11 cellular contexts compared by ENCODE assay signal in the genomic region with DNA sequence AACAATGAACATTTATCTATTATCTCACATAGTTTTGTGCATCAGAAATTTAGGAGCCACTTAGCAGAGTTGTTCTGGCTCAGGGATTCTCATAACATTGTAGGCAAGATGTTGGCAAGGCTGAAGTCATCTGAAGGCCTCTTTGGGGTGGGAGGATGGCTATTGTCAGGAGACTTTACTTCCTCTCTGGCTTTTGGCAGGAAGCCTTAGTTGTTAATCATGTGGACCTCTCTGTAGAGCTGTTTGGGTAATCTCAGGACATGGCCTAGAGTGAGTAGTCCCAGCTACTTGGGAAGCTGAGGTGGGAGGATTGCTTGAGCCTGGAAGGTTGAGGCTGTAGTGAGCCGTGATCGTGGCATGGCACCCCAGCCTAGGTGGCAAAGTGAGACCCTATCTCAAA. TPM values are rescaled to one million over a fixed set of nuclear protein-coding genes. Genes with fewer than 3 reads are reported as not detected.
DNase-seq lines count a peak whose midpoint lies in the region; ATAC-seq, FAIRE-seq and TF ChIP-seq lines count a peak whose summit lies in the region.
"Had no signal": no experiment of that assay in that cellular context is flagged by ENCODE, and none has a peak within 500 bp of the region (broad histone marks: within the 10 kb centered on the region; RNA-seq: fewer than 3 reads in every experiment).

No MANE protein-coding gene starts in this region.

- H4K91ac ChIP-seq in H1 (replicated peaks; ENCODE audit: insufficient read length, low read length) = no peak overlapping the region

- H2AK5ac ChIP-seq in H1 (ENCODE audit: low read depth, low read length) = 0 out of 2 replicates have a peak overlapping the region, but pooled peaks have one; percentile 55

- H2BK20ac ChIP-seq in H1 (ENCODE audit: low read length) = no peak overlapping the region

- no peak overlapping the region for H3K27ac ChIP-seq in H1 (ENCODE audit: low read depth, low read length)
- H3K27ac ChIP-seq in CD8-positive, alpha-beta memory T cell (ENCODE audit: low read depth, low read length) = no peak overlapping the region

- H3K4me3 Mint-ChIP-seq in CD8-positive, alpha-beta memory T cell = no peak overlapping the region
- H3K4me3 Mint-ChIP-seq in activated T-cell treated with anti-CD3 and anti-CD28 coated beads, Interleukin-2, amount 50 U/mL, for 72 hours = no peak overlapping the region
- H3K4me3 Mint-ChIP-seq: memory B cell had no signal

- no peaks in the 10 kb centered on the region for H3K4me1 ChIP-seq in H1 (replicated peaks in 1 of 4; ENCODE audit: control insufficient read depth in 3 of 4, insufficient read depth in 4 of 4, low read length in 3 of 4)
- no peaks in the 10 kb centered on the region for H3K4me1 ChIP-seq in CD8-positive, alpha-beta memory T cell (ENCODE audit: insufficient read depth, low read length)

- no peaks in the 10 kb centered on the region for H3K36me3 Mint-ChIP-seq in CD8-positive, alpha-beta memory T cell
- no peaks in the 10 kb centered on the region for H3K36me3 Mint-ChIP-seq in activated T-cell treated with anti-CD3 and anti-CD28 coated beads, Interleukin-2, amount 50 U/mL, for 72 hours (ENCODE audit: insufficient read depth in 2 of 2)
- H3K36me3 Mint-ChIP-seq: memory B cell had no signal

- H3K79me2 ChIP-seq in H1 (ENCODE audit: control insufficient read depth in 1 of 2, insufficient read depth in 2 of 2, low read length in 2 of 2) = peaks cover 0 to 43% of the 10 kb centered on the region in 2 experiments; a peak in 3 of 4 replicates

- DNase-seq in CD1c-positive myeloid dendritic cell (ENCODE audit: extremely low spot score) (peak; percentile 92), NOMO-1 (lab: John Stamatoyannopoulos, UW; ENCODE audit: unreplicated experiment in 2 of 2) (peak; percentile 85 to 91), H1 (ENCODE audit: low read depth in 1 of 2, low spot score in 2 of 2) (no peak), medulla oblongata (ENCODE audit: extremely low spot score) (peak; percentile 86), NCI-H526 treated with DMSO at 0.1 percent for 48 hours (lab: John Stamatoyannopoulos, UW) (no peak)
- no peak for DNase-seq in CD8-positive, alpha-beta memory T cell
- no peak for DNase-seq in activated T-cell treated with anti-CD3 and anti-CD28 coated beads, Interleukin-2, amount 50 U/mL, for 72 hours
- DNase-seq: DMS79; stimulated activated CD4-positive, alpha-beta T cell treated with anti-CD3 and anti-CD28 coated beads, Interleukin-4, amount 100 ng/mL, for 4 hours had no signal

- H3K27me3 ChIP-seq in H1 (replicated peaks in 1 of 4; ENCODE audit: control insufficient read depth in 3 of 4, extremely low read depth in 1 of 4, insufficient read depth in 3 of 4, low read length in 3 of 4) = no peaks in the 10 kb centered on the region
- H3K27me3 ChIP-seq in CD8-positive, alpha-beta memory T cell (ENCODE audit: insufficient read depth, low read length, poor library complexity, severe bottlenecking) = no peaks in the 10 kb centered on the region

- H3K9me3 Mint-ChIP-seq in CD8-positive, alpha-beta memory T cell = peaks cover 2 to 8% (median 6%) of the 10 kb centered on the region in 5 donors
- peaks cover 2 to 3% of the 10 kb centered on the region in 2 donors for H3K9me3 Mint-ChIP-seq in activated T-cell treated with anti-CD3 and anti-CD28 coated beads, Interleukin-2, amount 50 U/mL, for 72 hours
- H3K9me3 Mint-ChIP-seq: memory B cell had no signal

- H3K4ac ChIP-seq in H1 (replicated peaks; ENCODE audit: insufficient read length, low read depth, low read length) = no peak overlapping the region

- H3K27ac Mint-ChIP-seq in CD8-positive, alpha-beta memory T cell = no peak overlapping the region
- H3K27ac Mint-ChIP-seq in activated T-cell treated with anti-CD3 and anti-CD28 coated beads, Interleukin-2, amount 50 U/mL, for 72 hours = no peak overlapping the region
- H3K27ac Mint-ChIP-seq: memory B cell had no signal

- no peaks in the 10 kb centered on the region for H3K36me3 ChIP-seq in H1 (ENCODE audit: control insufficient read depth in 2 of 4, insufficient read depth in 4 of 4, low read length in 3 of 4)
- H3K36me3 ChIP-seq in CD8-positive, alpha-beta memory T cell (ENCODE audit: insufficient read depth, low read length) = no peaks in the 10 kb centered on the region

- H3K79me1 ChIP-seq in H1 (ENCODE audit: low read depth, low read length) = no peaks in the 10 kb centered on the region; the same call in 1 of the 2 replicates

- no peak overlapping the region for H2AFZ ChIP-seq in H1 (ENCODE audit: low read length)

- no peak overlapping the region for H3K4me2 ChIP-seq in H1 (ENCODE audit: insufficient read depth in 1 of 2, low read depth in 2 of 2, low read length in 2 of 2)

- no peaks in the 10 kb centered on the region for H3K4me1 Mint-ChIP-seq in CD8-positive, alpha-beta memory T cell
- H3K4me1 Mint-ChIP-seq in activated T-cell treated with anti-CD3 and anti-CD28 coated beads, Interleukin-2, amount 50 U/mL, for 72 hours (ENCODE audit: low read depth) = no peaks in the 10 kb centered on the region
- H3K4me1 Mint-ChIP-seq: memory B cell had no signal

- H3K4me3 ChIP-seq in H1 (ENCODE audit: extremely low read depth in 1 of 4, insufficient read depth in 2 of 4, low read depth in 3 of 4, low read length in 4 of 4) = no peak overlapping the region
- no peak overlapping the region for H3K4me3 ChIP-seq in CD8-positive, alpha-beta memory T cell (ENCODE audit: low read length)

- no peak for TF ChIP-seq POLR2A in H1 (IDR thresholded peaks at IDR 0.05; ENCODE audit: control extremely low read depth in 1 of 2, low read depth in 2 of 2, low read length in 2 of 2)

- POLR2A ChIA-PET in H1 (lab: Charles Lee; ENCODE audit: partially characterized antibody) = no interaction called here
- POLR2A ChIA-PET in CD8-positive, alpha-beta memory T cell (lab: Charles Lee) = no interaction called here

- H3K27me3 Mint-ChIP-seq in CD8-positive, alpha-beta memory T cell = no peaks in the 10 kb centered on the region
- no peaks in the 10 kb centered on the region for H3K27me3 Mint-ChIP-seq in activated T-cell treated with anti-CD3 and anti-CD28 coated beads, Interleukin-2, amount 50 U/mL, for 72 hours (ENCODE audit: low read depth)

- H4K20me1 ChIP-seq in H1 (replicated peaks in 1 of 2; ENCODE audit: control insufficient read depth in 1 of 2, insufficient read depth in 2 of 2, low read length in 2 of 2) = no peaks in the 10 kb centered on the region

- no peaks in the 10 kb centered on the region for H3K23me2 ChIP-seq in H1 (ENCODE audit: low read depth, low read length)

- no peak overlapping the region for H2BK15ac ChIP-seq in H1 (ENCODE audit: low read length)

- no peak overlapping the region for H3K14ac ChIP-seq in H1 (ENCODE audit: insufficient read length)

- no peak overlapping the region for H2BK12ac ChIP-seq in H1 (ENCODE audit: low read depth, low read length)

- H4K5ac ChIP-seq in H1 (ENCODE audit: insufficient read length, low read depth, low read length) = no peak overlapping the region

- no peak overlapping the region; the same call in 1 of the 2 replicates for H2BK5ac ChIP-seq in H1 (ENCODE audit: low read depth, low read length)

- WGBS in H1 (ENCODE audit: extremely low coverage in 1 of 2, insufficient coverage in 1 of 2, insufficient read length in 1 of 2, insufficient replicate concordance in 2 of 2, low coverage in 1 of 2, low lambda C conversion rate in 2 of 2, missing lambda C conversion rate in 1 of 2), 2 experiments = no CpG with 5 or more reads among the region's 2 CpGs

- no peak for TF ChIP-seq RAD21 in H1 (IDR thresholded peaks at IDR 0.05 in 1 of 2, conservative IDR thresholded peaks at IDR 0.05 in 1 of 2; ENCODE audit: low read depth in 2 of 2, low read length in 2 of 2)

- H4K8ac ChIP-seq in H1 (ENCODE audit: extremely low read depth, insufficient read depth, low read length) = no peak overlapping the region

- H2BK120ac ChIP-seq in H1 (replicated peaks; ENCODE audit: low read depth, low read length) = no peak overlapping the region

- H3K9ac ChIP-seq in H1 (replicated peaks in 1 of 4; ENCODE audit: extremely low read depth in 1 of 4, low read depth in 3 of 4, low read length in 3 of 4) = no peak overlapping the region

- H3K23ac ChIP-seq in H1 (ENCODE audit: insufficient read length) = no peak overlapping the region

- no peak for FAIRE-seq in H1 (lab: Jason Lieb, UNC)

- no peak overlapping the region for H3K18ac ChIP-seq in H1 (ENCODE audit: extremely low read depth, low read length)

- no peak for TF ChIP-seq EP300 in H1 (IDR thresholded peaks at IDR 0.05; ENCODE audit: borderline replicate concordance in 1 of 2, low read depth in 2 of 2, low read length in 2 of 2)

- H3K9me3 ChIP-seq in H1 (ENCODE audit: insufficient read depth in 2 of 2, low read depth in 1 of 2, low read length in 1 of 2) = no peaks in the 10 kb centered on the region
- no peaks in the 10 kb centered on the region for H3K9me3 ChIP-seq in CD8-positive, alpha-beta memory T cell (ENCODE audit: low read length)

- ATAC-seq in GM21786 (IDR thresholded peaks at IDR 0.05; ENCODE audit: unreplicated experiment) = no peak
- no peak for ATAC-seq in activated T-cell treated with anti-CD3 and anti-CD28 coated beads, Interleukin-2, amount 50 U/mL, for 72 hours (replicated peaks in 1 of 2)

- CTCF ChIA-PET in H1 (lab: Charles Lee; ENCODE audit: partially characterized antibody) = interaction anchor here (0.6 kb wide), 1 partner anchor 13 kb away, joined by 3 read pairs; no protein-coding TSS in a partner anchor
- CTCF ChIA-PET in CD8-positive, alpha-beta memory T cell (lab: Charles Lee) = no interaction called here

- no peak overlapping the region for H3K56ac ChIP-seq in H1 (replicated peaks; ENCODE audit: insufficient read length, low read depth, low read length)

- TF ChIP-seq CTCF in H1 (IDR thresholded peaks at IDR 0.05; ENCODE audit: control extremely low read depth in 1 of 3, insufficient read depth in 1 of 3, low read depth in 1 of 3, low read length in 3 of 3) = no peak

TF ChIP-seq in H1, 55 proteins besides CTCF, POLR2A, EP300 and RAD21 (continues in another document):
- no peak for TF ChIP-seq TEAD4 (IDR thresholded peaks at IDR 0.05; ENCODE audit: low read depth, low read length)
- TF ChIP-seq YY1 (IDR thresholded peaks at IDR 0.05; ENCODE audit: low read depth, low read length) = no peak
- TF ChIP-seq FOSL1 (IDR thresholded peaks at IDR 0.05; ENCODE audit: insufficient read depth, low read depth, low read length) = no peak

RNA-seq across cellular contexts. Expression of gene RASAL2, which starts 40.2 kb away (rescaled TPM):
- total RNA-seq in H1 (2021; fragmentation: NEBNext Ultra II Directional; extraction: Animal tissue kit (Norgen Biotek cat#: 25700)) = 31.2 and 32.5 TPM in 2 replicates
- 15.9 and 18.3 TPM in 2 replicates for polyA plus RNA-seq in H1 (2011; rRNA removed)
- polyA plus RNA-seq in H1 (2011; cell fraction: cytosol; rRNA removed) = 22.8 TPM
- polyA plus RNA-seq in H1 (2011; cell fraction: nucleus; rRNA removed) = 49.7 TPM
- polyA plus RNA-seq in H1 (2012, experiment 1 of 2) = 11.0 to 15.3 TPM (median 14.4 TPM) in 4 replicates
- polyA plus RNA-seq in H1 (2012, experiment 2 of 2) = 0.58 TPM
- 18.8 TPM for polyA plus RNA-seq in H1 (2013, experiment 1 of 2)
- 16.6 TPM for polyA plus RNA-seq in H1 (2013, experiment 2 of 2)
- polyA minus RNA-seq in H1 (2011; rRNA and poly(A)+ RNA removed) = 85.6 and 86.2 TPM in 2 replicates
- 36.5 TPM for polyA minus RNA-seq in H1 (2011; cell fraction: cytosol; rRNA and poly(A)+ RNA removed)
- 128 TPM for polyA minus RNA-seq in H1 (2011; cell fraction: nucleus; rRNA and poly(A)+ RNA removed)
- under 1 TPM; 0.04 to 0.07 TPM for total RNA-seq in CD8-positive, alpha-beta memory T cell
- polyA plus RNA-seq in CD8-positive, alpha-beta memory T cell = not detected
- total RNA-seq in activated T-cell treated with anti-CD3 and anti-CD28 coated beads, Interleukin-2, amount 50 U/mL, for 72 hours = under 1 TPM; 0.02 to 0.05 TPM

Comparison
In these comparisons a context has a peak if more than half of its experiments do, and no peak if none do; other contexts are left out.
1. DNase-seq: peak in CD1c-positive myeloid dendritic cell (single experiment), NOMO-1 (2 of 2) and medulla oblongata (single experiment); none in H1 (0 of 2), CD8-positive, alpha-beta memory T cell (0 of 5), NCI-H526 treated with DMSO at 0.1 percent for 48 hours (single experiment) and activated T-cell treated with anti-CD3 and anti-CD28 coated beads, Interleukin-2, amount 50 U/mL, for 72 hours (0 of 2).
2. RNA of gene RASAL2, which starts 40.2 kb away (total RNA-seq): 31.2 to 32.5 TPM in H1; 0.04 to 0.07 TPM in CD8-positive, alpha-beta memory T cell and 0.02 to 0.05 TPM in activated T-cell treated with anti-CD3 and anti-CD28 coated beads, Interleukin-2, amount 50 U/mL, for 72 hours; every median in the first group is over 10 times any median in the second.